Comparison of ENCODE assay signal across 29 cellular contexts in the genomic region with DNA sequence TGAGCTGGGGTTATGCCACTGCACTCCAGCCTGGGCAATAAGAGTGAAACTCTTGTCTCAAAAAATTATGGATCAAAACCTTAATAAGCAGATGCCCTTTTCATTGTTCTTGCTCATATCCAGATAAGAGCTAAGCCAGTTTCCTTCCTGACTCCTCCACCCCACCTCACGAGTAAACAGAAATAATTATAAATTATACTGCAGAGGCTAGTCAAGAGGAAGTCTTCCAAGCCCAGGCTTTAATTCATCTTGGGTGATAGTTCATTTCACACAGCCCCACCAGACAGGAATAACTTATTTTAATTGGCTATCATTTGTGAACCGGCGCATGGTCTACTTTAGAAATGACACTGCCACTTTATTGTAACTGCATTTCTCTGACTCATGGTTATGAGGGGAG.
"Had no signal": no experiment of that assay in that cellular context is flagged by ENCODE, and none has a peak within 500 bp of the region (broad histone marks: within the 10 kb centered on the region; RNA-seq: fewer than 3 reads in every experiment).

No MANE protein-coding gene starts in this region.

- ATAC-seq: activated naive CD8-positive, alpha-beta T cell treated with anti-CD3 and anti-CD28 coated beads, Interleukin-2, amount 50 U/mL, for 24 hours had no signal

- DNase-seq: activated B cell treated with CpG ODN at 0.5 μM for 24 hours; activated CD4-positive, alpha-beta memory T cell treated with anti-CD3 and anti-CD28 coated beads for 36 hours; activated CD4-positive, alpha-beta T cell treated with anti-CD3 and anti-CD28 coated beads for 4 hours; activated CD4-positive, alpha-beta T cell treated with anti-CD3 and anti-CD28 coated beads, Interleukin-2, amount 50 U/mL, for 1 hour; activated CD4-positive, CD25-positive, alpha-beta regulatory T cell treated with anti-CD3 and anti-CD28 coated beads, Interleukin-2, amount 50 U/mL, for 72 hours; activated CD8-positive, alpha-beta memory T cell treated with anti-CD3 and anti-CD28 coated beads, Interleukin-2, amount 50 U/mL, for 4 hours; activated effector memory CD4-positive, alpha-beta T cell treated with Interleukin-2 at 50 U/mL for 16 hours; activated naive CD4-positive, alpha-beta T cell treated with anti-CD3 and anti-CD28 coated beads, Interleukin-2, amount 10 ng/mL, durations not matched to agents 7 days and 5 days; activated naive CD8-positive, alpha-beta T cell treated with anti-CD3 and anti-CD28 coated beads, Interleukin-2, amount 50 U/mL, for 24 hours; activated T-cell treated with anti-CD3 and anti-CD28 coated beads for 4 hours; activated T-cell treated with anti-CD3 and anti-CD28 coated beads, Interleukin-2, amount 50 U/mL, for 48 hours; anterior cingulate cortex; caudate nucleus; Karpas-422; KBM-7; NCI-H1105; NCI-H1436 treated with DMSO at 0.1 percent for 48 hours; NCI-H1694 treated with DMSO at 0.1 percent for 48 hours; NCI-H2029; NCI-H510A; NCI-H526; NCI-H774; NK-92 treated with Interleukin-12 subunit alpha and Interleukin-12 subunit beta, amount 100 ng/mL, for 24 hours; OCI-M1; Right ventricle myocardium superior; SW 1271; T-helper 1 cell; T-helper 2 cell; T-helper 9 cell had no signal
